In the genomic region with DNA sequence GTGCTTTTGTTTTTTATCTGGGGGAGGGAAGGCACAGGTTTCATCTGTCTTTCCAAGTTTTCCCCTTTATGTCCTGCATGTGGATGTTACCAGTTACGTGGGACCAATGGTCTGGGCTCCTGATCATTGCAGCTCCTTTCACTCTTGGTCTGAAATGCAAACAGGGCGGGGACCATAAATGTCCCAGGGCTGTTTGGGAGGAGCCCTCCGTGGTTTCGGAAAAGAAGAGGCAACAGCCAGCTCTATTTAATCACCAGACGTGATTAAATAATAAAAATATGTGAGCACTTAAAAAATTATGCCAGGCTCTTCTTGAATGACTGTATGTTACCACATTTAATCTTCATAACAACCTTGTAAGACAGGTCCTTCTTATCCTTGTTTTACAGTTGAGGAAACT, we compare ENCODE assay signal across 15 cellular contexts.
"Had no signal": no experiment of that assay in that cellular context is flagged by ENCODE, and none has a peak within 500 bp of the region (broad histone marks: within the 10 kb centered on the region; RNA-seq: fewer than 3 reads in every experiment).

No MANE protein-coding gene starts in this region.

- DNase-seq: activated B cell treated with CpG ODN at 0.5 μM for 24 hours; activated CD4-positive, alpha-beta T cell treated with anti-CD3 and anti-CD28 coated beads, Interleukin-2, amount 10 ng/mL, durations not matched to agents 7 days and 5 days; activated CD8-positive, alpha-beta memory T cell treated with anti-CD3 and anti-CD28 coated beads, Interleukin-2, amount 10 ng/mL, durations not matched to agents 7 days and 5 days; activated effector memory CD4-positive, alpha-beta T cell treated with Interleukin-2 at 50 U/mL for 16 hours; activated T-cell treated with anti-CD3 and anti-CD28 coated beads, Interleukin-2, amount 50 U/mL, for 24 hours; dorsolateral prefrontal cortex; esophagus squamous epithelium; stimulated activated CD4-positive, alpha-beta T cell treated with anti-CD3 and anti-CD28 coated beads, Interleukin-4, amount 100 ng/mL, for 4 hours; stimulated activated naive CD8-positive, alpha-beta T cell treated with anti-CD3 and anti-CD28 coated beads, Interleukin-15, amount 100 ng/mL, for 72 hours had no signal

- H3K36me3 Mint-ChIP-seq: activated CD8-positive, alpha-beta memory T cell treated with anti-CD3 and anti-CD28 coated beads, Interleukin-2, amount 10 ng/mL, durations not matched to agents 7 days and 5 days; activated naive CD8-positive, alpha-beta T cell had no signal

- H3K9ac ChIP-seq: parathyroid adenoma had no signal

- FAIRE-seq: urothelium cell line had no signal

- H3K79me2 ChIP-seq: parathyroid adenoma had no signal

- H3K27me3 ChIP-seq: esophagus squamous epithelium, gastroesophageal sphincter had no signal

- H3K27me3 Mint-ChIP-seq: activated B cell treated with CpG ODN at 0.5 μM for 24 hours; activated CD4-positive, alpha-beta T cell treated with anti-CD3 and anti-CD28 coated beads, Interleukin-2, amount 10 ng/mL, durations not matched to agents 7 days and 5 days; activated CD8-positive, alpha-beta memory T cell treated with anti-CD3 and anti-CD28 coated beads, Interleukin-2, amount 10 ng/mL, durations not matched to agents 7 days and 5 days; activated naive CD8-positive, alpha-beta T cell; stimulated activated naive CD8-positive, alpha-beta T cell treated with anti-CD3 and anti-CD28 coated beads, Interleukin-15, amount 100 ng/mL, for 72 hours had no signal

- H3K4me1 ChIP-seq: gastroesophageal sphincter, parathyroid adenoma had no signal

- H3K4me3 Mint-ChIP-seq: activated B cell treated with CpG ODN at 0.5 μM for 24 hours; activated CD4-positive, alpha-beta T cell treated with anti-CD3 and anti-CD28 coated beads, Interleukin-2, amount 10 ng/mL, durations not matched to agents 7 days and 5 days; activated CD8-positive, alpha-beta memory T cell treated with anti-CD3 and anti-CD28 coated beads, Interleukin-2, amount 10 ng/mL, durations not matched to agents 7 days and 5 days; activated naive CD8-positive, alpha-beta T cell; activated T-cell treated with anti-CD3 and anti-CD28 coated beads, Interleukin-2, amount 50 U/mL, for 24 hours; stimulated activated naive CD8-positive, alpha-beta T cell treated with anti-CD3 and anti-CD28 coated beads, Interleukin-15, amount 100 ng/mL, for 72 hours had no signal

- H3K27ac ChIP-seq: dorsolateral prefrontal cortex, gastroesophageal sphincter, parathyroid adenoma, skin epidermis, thoracic aorta had no signal

- H3K9me3 Mint-ChIP-seq: activated B cell treated with CpG ODN at 0.5 μM for 24 hours; activated CD4-positive, alpha-beta T cell treated with anti-CD3 and anti-CD28 coated beads, Interleukin-2, amount 10 ng/mL, durations not matched to agents 7 days and 5 days; activated T-cell treated with anti-CD3 and anti-CD28 coated beads, Interleukin-2, amount 50 U/mL, for 24 hours; stimulated activated naive CD8-positive, alpha-beta T cell treated with anti-CD3 and anti-CD28 coated beads, Interleukin-15, amount 100 ng/mL, for 72 hours had no signal

- ATAC-seq: activated CD8-positive, alpha-beta memory T cell treated with anti-CD3 and anti-CD28 coated beads, Interleukin-2, amount 10 ng/mL, durations not matched to agents 7 days and 5 days; gastroesophageal sphincter; stimulated activated naive CD8-positive, alpha-beta T cell treated with anti-CD3 and anti-CD28 coated beads, Interleukin-15, amount 100 ng/mL, for 72 hours had no signal

- H3K9me3 ChIP-seq: esophagus squamous epithelium, gastroesophageal sphincter, thoracic aorta had no signal

- H3K4me3 ChIP-seq: dorsolateral prefrontal cortex, esophagus squamous epithelium, gastroesophageal sphincter, skin epidermis, thoracic aorta had no signal

- H3K36me3 ChIP-seq: esophagus squamous epithelium, gastroesophageal sphincter, thoracic aorta had no signal

- H3K27ac Mint-ChIP-seq: activated B cell treated with CpG ODN at 0.5 μM for 24 hours; activated CD4-positive, alpha-beta T cell treated with anti-CD3 and anti-CD28 coated beads, Interleukin-2, amount 10 ng/mL, durations not matched to agents 7 days and 5 days; activated CD8-positive, alpha-beta memory T cell treated with anti-CD3 and anti-CD28 coated beads, Interleukin-2, amount 10 ng/mL, durations not matched to agents 7 days and 5 days; activated naive CD8-positive, alpha-beta T cell; activated T-cell treated with anti-CD3 and anti-CD28 coated beads, Interleukin-2, amount 50 U/mL, for 24 hours; stimulated activated naive CD8-positive, alpha-beta T cell treated with anti-CD3 and anti-CD28 coated beads, Interleukin-15, amount 100 ng/mL, for 72 hours had no signal

- H2AFZ ChIP-seq: parathyroid adenoma had no signal
